ENCODE assay signal across 14 cellular contexts in the genomic region with DNA sequence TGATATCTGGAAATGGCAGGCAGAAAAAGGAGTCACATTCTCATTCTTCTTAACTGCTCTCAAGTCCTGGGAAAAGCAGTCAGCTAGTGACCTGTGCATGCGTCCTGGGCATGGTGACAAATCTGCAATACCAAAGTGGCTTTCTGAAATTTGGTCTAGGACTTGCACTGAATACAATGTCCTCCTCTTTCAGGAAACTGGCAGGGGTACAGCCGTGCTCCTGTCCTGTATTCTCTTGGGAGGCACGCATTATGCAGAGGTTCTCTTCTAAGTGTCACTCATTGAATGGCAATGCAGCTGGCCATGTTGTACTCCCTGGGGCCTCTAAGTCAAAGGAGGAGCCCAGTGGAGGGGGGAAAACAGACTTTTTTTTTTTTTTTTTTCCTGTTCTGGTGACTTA. TPM values are rescaled to one million over a fixed set of nuclear protein-coding genes. Genes with fewer than 3 reads are reported as not detected.
DNase-seq lines count a peak whose midpoint lies in the region; ATAC-seq and TF ChIP-seq lines count a peak whose summit lies in the region.
"Had no signal": no experiment of that assay in that cellular context is flagged by ENCODE, and none has a peak within 500 bp of the region (broad histone marks: within the 10 kb centered on the region; RNA-seq: fewer than 3 reads in every experiment).

No MANE protein-coding gene starts in this region.

- H3K36me3 Mint-ChIP-seq in natural killer cell treated with Interleukin-12 subunit alpha and Interleukin-12 subunit beta and Interleukin-15 and Interleukin-18, amount 100 ng/mL, for 72 hours = no peaks in the 10 kb centered on the region
- H3K36me3 Mint-ChIP-seq in mesothelial cell of epicardium = peaks cover 14% of the 10 kb centered on the region

- 19% methylated on average over 3 of the region's 3 CpGs for WGBS in right cardiac atrium

- peaks cover 55 to 63% of the 10 kb centered on the region in 2 donors for H3K4me1 Mint-ChIP-seq in natural killer cell treated with Interleukin-12 subunit alpha and Interleukin-12 subunit beta and Interleukin-15 and Interleukin-18, amount 100 ng/mL, for 72 hours (ENCODE audit: low read depth in 2 of 2)
- peaks cover 12% of the 10 kb centered on the region for H3K4me1 Mint-ChIP-seq in mesothelial cell of epicardium

- H3K4me3 ChIP-seq in right atrium auricular region (no peak overlapping the region), right cardiac atrium (ENCODE audit: low read length) (no peak overlapping the region)

- H3K27ac ChIP-seq in right atrium auricular region (peak overlapping the region in 1 of 2 donors; percentile 34), right cardiac atrium (ENCODE audit: low read length) (peak overlapping the region; percentile 6)

- H3K4me3 Mint-ChIP-seq in natural killer cell treated with Interleukin-12 subunit alpha and Interleukin-12 subunit beta and Interleukin-15 and Interleukin-18, amount 100 ng/mL, for 72 hours = no peak overlapping the region
- H3K4me3 Mint-ChIP-seq in mesothelial cell of epicardium = no peak overlapping the region

- ATAC-seq in Right ventricle myocardium inferior (peak; percentile 84), right cardiac atrium (peak; percentile 55 to 68), HG03039 (IDR thresholded peaks at IDR 0.05; ENCODE audit: unreplicated experiment) (no peak)
- no peak for ATAC-seq in natural killer cell treated with Interleukin-12 subunit alpha and Interleukin-12 subunit beta and Interleukin-15 and Interleukin-18, amount 100 ng/mL, for 72 hours
- ATAC-seq: PC-3 had no signal

- intact Hi-C loops in Right ventricle myocardium inferior (cut with DNase I) = no loop called here
- intact Hi-C loops in right cardiac atrium (cut with DNase I) = no loop called here

- H3K4me1 ChIP-seq in right atrium auricular region (peaks cover 0 to 87% of the 10 kb centered on the region in 2 donors), right cardiac atrium (ENCODE audit: control insufficient read depth, insufficient read depth, low read length) (peaks cover 14% of the 10 kb centered on the region)

- H3K9me3 Mint-ChIP-seq in natural killer cell treated with Interleukin-12 subunit alpha and Interleukin-12 subunit beta and Interleukin-15 and Interleukin-18, amount 100 ng/mL, for 72 hours = no peaks in the 10 kb centered on the region
- H3K9me3 Mint-ChIP-seq in mesothelial cell of epicardium = no peaks in the 10 kb centered on the region

- H3K27me3 ChIP-seq in right atrium auricular region = no peaks in the 10 kb centered on the region
- H3K27me3 ChIP-seq in right cardiac atrium (ENCODE audit: control insufficient read depth, insufficient read depth) = no peaks in the 10 kb centered on the region

- H3K27me3 Mint-ChIP-seq in natural killer cell treated with Interleukin-12 subunit alpha and Interleukin-12 subunit beta and Interleukin-15 and Interleukin-18, amount 100 ng/mL, for 72 hours = no peaks in the 10 kb centered on the region
- no peaks in the 10 kb centered on the region for H3K27me3 Mint-ChIP-seq in mesothelial cell of epicardium (ENCODE audit: low read depth)
- H3K27me3 Mint-ChIP-seq: progenitor cell of endocrine pancreas had no signal

- TF ChIP-seq CTCF in right atrium auricular region (IDR thresholded peaks at IDR 0.05) = no peak
- no peak for TF ChIP-seq CTCF in mesothelial cell of epicardium (IDR thresholded peaks at IDR 0.05; ENCODE audit: unreplicated experiment)

- no peak for DNase-seq in Right ventricle myocardium inferior (ENCODE audit: missing footprints)
- DNase-seq in right atrium auricular region (ENCODE audit: low spot score) = no peak
- DNase-seq in NCI-H2107 treated with DMSO at 0.1 percent for 48 hours (lab: John Stamatoyannopoulos, UW; ENCODE audit: unreplicated experiment) = peak; percentile 88
- peak in 1 of 3 donors; percentile 32 for DNase-seq in right cardiac atrium
- DNase-seq in superior temporal gyrus (ENCODE audit: extremely low spot score) = peak; percentile 35
- DNase-seq in natural killer cell treated with Interleukin-12 subunit alpha and Interleukin-12 subunit beta and Interleukin-15 and Interleukin-18, amount 100 ng/mL, for 72 hours (ENCODE audit: low spot score) = no peak
- no peak for DNase-seq in mesothelial cell of epicardium (ENCODE audit: low spot score in 2 of 2, unreplicated experiment in 2 of 2)
- DNase-seq: activated T-cell treated with anti-CD3 and anti-CD28 coated beads, Interleukin-2, amount 50 U/mL, for 48 hours; NCI-H510A; PC-3; stimulated activated CD4-positive, alpha-beta T cell treated with anti-CD3 and anti-CD28 coated beads, Interleukin-1b, Interleukin-23, amount 100 ng/mL, for 48 hours; stimulated activated CD8-positive, alpha-beta memory T cell treated with anti-CD3 and anti-CD28 coated beads, Interleukin-4, amount 100 ng/mL, for 48 hours had no signal

- no peaks in the 10 kb centered on the region for H3K36me3 ChIP-seq in right atrium auricular region

- H3K27ac Mint-ChIP-seq in natural killer cell treated with Interleukin-12 subunit alpha and Interleukin-12 subunit beta and Interleukin-15 and Interleukin-18, amount 100 ng/mL, for 72 hours = no peak overlapping the region
- H3K27ac Mint-ChIP-seq in mesothelial cell of epicardium = no peak overlapping the region
- H3K27ac Mint-ChIP-seq: progenitor cell of endocrine pancreas had no signal

- H3K9me3 ChIP-seq in right atrium auricular region (no peaks in the 10 kb centered on the region), right cardiac atrium (ENCODE audit: control insufficient read depth, low read length) (no peaks in the 10 kb centered on the region)

RNA-seq across cellular contexts. Expression of gene PHF12, which starts 10.6 kb away (rescaled TPM):
- total RNA-seq in Right ventricle myocardium inferior (18.3 TPM), right atrium auricular region (10 to 100 TPM; 19.6 to 35.7 TPM), right cardiac atrium (10 to 100 TPM; 20.8 to 25.4 (median 24.2) TPM), mesothelial cell of epicardium (60.1 to 69.3 TPM (median 60.3 TPM) in 3 replicates)
- polyA plus RNA-seq in right cardiac atrium = 10.8 TPM
- 10 to 100 TPM; 68.0 to 72.2 TPM for total RNA-seq in natural killer cell treated with Interleukin-12 subunit alpha and Interleukin-12 subunit beta and Interleukin-15 and Interleukin-18, amount 100 ng/mL, for 72 hours

RNA-seq across cellular contexts. Expression of gene DHRS13, which starts 37.8 kb away (rescaled TPM):
- 3.0 TPM for total RNA-seq in Right ventricle myocardium inferior
- total RNA-seq in right atrium auricular region = 1 to 10 TPM; 2.5 to 3.9 TPM
- 1 to 10 TPM; 2.1 to 3.3 (median 2.5) TPM for total RNA-seq in right cardiac atrium
- 2.3 TPM for polyA plus RNA-seq in right cardiac atrium
- total RNA-seq in natural killer cell treated with Interleukin-12 subunit alpha and Interleukin-12 subunit beta and Interleukin-15 and Interleukin-18, amount 100 ng/mL, for 72 hours = 10 to 100 TPM; 22.5 to 26.1 TPM
- total RNA-seq in mesothelial cell of epicardium = 10.3 to 12.4 TPM (median 12.1 TPM) in 3 replicates

RNA-seq across cellular contexts. Expression of gene FLOT2, which starts 43.1 kb away (rescaled TPM):
- total RNA-seq in Right ventricle myocardium inferior = 118 TPM
- total RNA-seq in right atrium auricular region = 10 to 100 TPM; 52.8 to 57.7 TPM
- total RNA-seq in right cardiac atrium = 10 to 100 TPM; 70.5 to 89.4 (median 79.4) TPM
- 45.1 TPM for polyA plus RNA-seq in right cardiac atrium
- 10 to 100 TPM; 79.3 to 95.8 TPM for total RNA-seq in natural killer cell treated with Interleukin-12 subunit alpha and Interleukin-12 subunit beta and Interleukin-15 and Interleukin-18, amount 100 ng/mL, for 72 hours
- total RNA-seq in mesothelial cell of epicardium = 74.4 to 85.4 TPM (median 79.4 TPM) in 3 replicates

Comparison
In these comparisons a context has a peak if more than half of its experiments do, and no peak if none do; other contexts are left out.
1. ATAC-seq: peak in Right ventricle myocardium inferior (single experiment) and right cardiac atrium (2 of 2); none in natural killer cell treated with Interleukin-12 subunit alpha and Interleukin-12 subunit beta and Interleukin-15 and Interleukin-18, amount 100 ng/mL, for 72 hours (0 of 2) and HG03039 (single experiment).
2. DNase-seq: peak in NCI-H2107 treated with DMSO at 0.1 percent for 48 hours (single experiment) and superior temporal gyrus (single experiment); none in Right ventricle myocardium inferior (single experiment), right atrium auricular region (single experiment), natural killer cell treated with Interleukin-12 subunit alpha and Interleukin-12 subunit beta and Interleukin-15 and Interleukin-18, amount 100 ng/mL, for 72 hours (single experiment) and mesothelial cell of epicardium (0 of 2).